18 cellular contexts compared by ENCODE assay signal in the genomic region with DNA sequence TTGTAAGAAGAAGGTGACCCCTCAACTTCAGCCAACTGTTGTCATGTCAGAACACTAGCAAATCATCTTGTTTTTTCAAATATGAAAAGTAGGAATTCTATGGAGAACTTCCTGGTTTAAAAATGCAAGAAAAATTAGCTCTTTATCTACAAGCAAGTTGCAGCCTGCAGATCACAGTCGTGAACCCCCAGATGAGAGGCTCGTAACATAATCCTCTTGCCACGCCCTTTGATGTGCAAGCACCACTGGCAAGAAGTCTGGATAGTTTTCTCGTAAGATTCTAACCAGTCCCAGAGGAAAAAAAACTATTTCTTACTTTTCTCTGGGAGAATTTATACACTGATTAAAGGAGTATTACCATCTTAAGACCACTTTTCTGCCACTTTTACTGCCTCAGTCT.
"Had no signal": no experiment of that assay in that cellular context is flagged by ENCODE, and none has a peak within 500 bp of the region (broad histone marks: within the 10 kb centered on the region; RNA-seq: fewer than 3 reads in every experiment).

No MANE protein-coding gene starts in this region.

- H3K9ac ChIP-seq: SK-N-SH had no signal

- H3K9me3 ChIP-seq: SK-N-SH had no signal

- ATAC-seq: HepG2, Panc1 had no signal

- DNase-seq: IMR-90, Karpas-422, KG1, MM.1S, NCI-H1092 treated with DMSO at 0.1 percent for 48 hours, NCI-H1436, NCI-H187, NCI-H2029, NCI-H2227 treated with DMSO at 0.1 percent for 48 hours, NCI-H524, NCI-H526 treated with DMSO at 0.1 percent for 48 hours, NCI-H748 treated with DMSO at 0.1 percent for 48 hours, SHP77, SK-N-SH, SW 1271 had no signal

- H3K4me2 ChIP-seq: SK-N-SH had no signal

- FAIRE-seq: HepG2 had no signal

- H3K27ac ChIP-seq: RWPE1 had no signal
